ENCODE assay signal across 9 cellular contexts in genomic region chr10:88065384-88066049, GRCh38.
DNase-seq lines count a peak whose midpoint lies in the region; ATAC-seq lines count a peak whose summit lies in the region.
"Had no signal": no experiment of that assay in that cellular context is flagged by ENCODE, and none has a peak within 500 bp of the region (broad histone marks: within the 10 kb centered on the region; RNA-seq: fewer than 3 reads in every experiment).

No MANE protein-coding gene starts in this region.

- peaks cover 5% of the 10 kb centered on the region for H3K27me3 Mint-ChIP-seq in activated CD4-positive, alpha-beta T cell treated with anti-CD3 and anti-CD28 coated beads, Interleukin-2, amount 10 ng/mL, durations not matched to agents 7 days and 5 days
- H3K27me3 Mint-ChIP-seq in activated naive CD8-positive, alpha-beta T cell treated with anti-CD3 and anti-CD28 coated beads, Interleukin-2, amount 10 ng/mL, durations not matched to agents 7 days and 5 days: no peaks in the 10 kb centered on the region
- H3K27me3 Mint-ChIP-seq in stimulated activated naive CD8-positive, alpha-beta T cell treated with anti-CD3 and anti-CD28 coated beads, Interleukin-15, amount 100 ng/mL, for 72 hours: no peaks in the 10 kb centered on the region

- H3K36me3 Mint-ChIP-seq in activated CD4-positive, alpha-beta T cell treated with anti-CD3 and anti-CD28 coated beads, Interleukin-2, amount 10 ng/mL, durations not matched to agents 7 days and 5 days (ENCODE audit: low read depth): peaks cover 11% of the 10 kb centered on the region
- H3K36me3 Mint-ChIP-seq in activated naive CD8-positive, alpha-beta T cell treated with anti-CD3 and anti-CD28 coated beads, Interleukin-2, amount 10 ng/mL, durations not matched to agents 7 days and 5 days: peaks cover 12% of the 10 kb centered on the region

- DNase-seq in activated CD4-positive, alpha-beta T cell treated with anti-CD3 and anti-CD28 coated beads, Interleukin-2, amount 10 ng/mL, durations not matched to agents 7 days and 5 days: no peak
- DNase-seq in activated CD4-positive, alpha-beta T cell treated with anti-CD3 and anti-CD28 coated beads for 1 hour: no peak
- no peak for DNase-seq in activated naive CD8-positive, alpha-beta T cell treated with anti-CD3 and anti-CD28 coated beads, Interleukin-2, amount 10 ng/mL, durations not matched to agents 7 days and 5 days
- DNase-seq in stimulated activated naive CD8-positive, alpha-beta T cell treated with anti-CD3 and anti-CD28 coated beads, Interleukin-15, amount 100 ng/mL, for 72 hours: peak in 1 of 2 donors; percentile 47
- DNase-seq in amniotic stem cell (lab: John Stamatoyannopoulos, UW): no peak
- no peak for DNase-seq in DMS79 (lab: John Stamatoyannopoulos, UW)
- DNase-seq in 8988T: no peak
- DNase-seq: NCI-H187 treated with DMSO at 0.1 percent for 48 hours had no signal

- peaks cover 48% of the 10 kb centered on the region for H3K4me1 Mint-ChIP-seq in activated CD4-positive, alpha-beta T cell treated with anti-CD3 and anti-CD28 coated beads, Interleukin-2, amount 10 ng/mL, durations not matched to agents 7 days and 5 days
- peaks cover 51% of the 10 kb centered on the region for H3K4me1 Mint-ChIP-seq in activated naive CD8-positive, alpha-beta T cell treated with anti-CD3 and anti-CD28 coated beads, Interleukin-2, amount 10 ng/mL, durations not matched to agents 7 days and 5 days
- peaks cover 56% of the 10 kb centered on the region for H3K4me1 Mint-ChIP-seq in stimulated activated naive CD8-positive, alpha-beta T cell treated with anti-CD3 and anti-CD28 coated beads, Interleukin-15, amount 100 ng/mL, for 72 hours

- H3K4me3 Mint-ChIP-seq in activated CD4-positive, alpha-beta T cell treated with anti-CD3 and anti-CD28 coated beads, Interleukin-2, amount 10 ng/mL, durations not matched to agents 7 days and 5 days: no peak overlapping the region
- peak overlapping the region; percentile 19 for H3K4me3 Mint-ChIP-seq in activated naive CD8-positive, alpha-beta T cell treated with anti-CD3 and anti-CD28 coated beads, Interleukin-2, amount 10 ng/mL, durations not matched to agents 7 days and 5 days
- H3K4me3 Mint-ChIP-seq in stimulated activated naive CD8-positive, alpha-beta T cell treated with anti-CD3 and anti-CD28 coated beads, Interleukin-15, amount 100 ng/mL, for 72 hours: peak overlapping the region in 1 of 2 donors; percentile 44

- CTCF ChIA-PET in activated CD4-positive, alpha-beta T cell treated with anti-CD3 and anti-CD28 coated beads, Interleukin-2, amount 10 ng/mL, durations not matched to agents 7 days and 5 days (lab: Charles Lee): interaction anchor here (0.6 to 1.4 kb wide), 4 partner anchors 11 to 325 kb away, joined by 3 to 4 read pairs (median 3); no protein-coding TSS in a partner anchor

- H3K27ac Mint-ChIP-seq in activated CD4-positive, alpha-beta T cell treated with anti-CD3 and anti-CD28 coated beads, Interleukin-2, amount 10 ng/mL, durations not matched to agents 7 days and 5 days: peak overlapping the region; percentile 72
- H3K27ac Mint-ChIP-seq in activated naive CD8-positive, alpha-beta T cell treated with anti-CD3 and anti-CD28 coated beads, Interleukin-2, amount 10 ng/mL, durations not matched to agents 7 days and 5 days: peak overlapping the region; percentile 58
- peak overlapping the region; percentile 50 to 54 for H3K27ac Mint-ChIP-seq in stimulated activated naive CD8-positive, alpha-beta T cell treated with anti-CD3 and anti-CD28 coated beads, Interleukin-15, amount 100 ng/mL, for 72 hours

- ATAC-seq in HG03442 (IDR thresholded peaks at IDR 0.05; ENCODE audit: unreplicated experiment): peak; percentile 30
- ATAC-seq in activated naive CD8-positive, alpha-beta T cell treated with anti-CD3 and anti-CD28 coated beads, Interleukin-2, amount 10 ng/mL, durations not matched to agents 7 days and 5 days (ENCODE audit: low read depth): no peak
- peak; percentile 86 for ATAC-seq in stimulated activated naive CD8-positive, alpha-beta T cell treated with anti-CD3 and anti-CD28 coated beads, Interleukin-15, amount 100 ng/mL, for 72 hours

- POLR2A ChIA-PET in activated CD4-positive, alpha-beta T cell treated with anti-CD3 and anti-CD28 coated beads, Interleukin-2, amount 10 ng/mL, durations not matched to agents 7 days and 5 days (lab: Charles Lee): interaction anchor here (0.6 kb wide), 2 partner anchors 11 to 206 kb away, joined by 4 to 5 read pairs; no protein-coding TSS in a partner anchor
- POLR2A ChIA-PET in activated naive CD8-positive, alpha-beta T cell treated with anti-CD3 and anti-CD28 coated beads, Interleukin-2, amount 10 ng/mL, durations not matched to agents 7 days and 5 days (lab: Charles Lee): interaction anchor here (1.0 to 1.7 kb wide), 3 partner anchors 13 to 203 kb away, joined by 4 to 6 read pairs (median 6); no protein-coding TSS in a partner anchor

- H3K9me3 Mint-ChIP-seq in activated CD4-positive, alpha-beta T cell treated with anti-CD3 and anti-CD28 coated beads, Interleukin-2, amount 10 ng/mL, durations not matched to agents 7 days and 5 days: peaks cover 6% of the 10 kb centered on the region
- peaks cover 8% of the 10 kb centered on the region for H3K9me3 Mint-ChIP-seq in activated naive CD8-positive, alpha-beta T cell treated with anti-CD3 and anti-CD28 coated beads, Interleukin-2, amount 10 ng/mL, durations not matched to agents 7 days and 5 days
- peaks cover 5% of the 10 kb centered on the region in 2 donors for H3K9me3 Mint-ChIP-seq in stimulated activated naive CD8-positive, alpha-beta T cell treated with anti-CD3 and anti-CD28 coated beads, Interleukin-15, amount 100 ng/mL, for 72 hours
